28 cellular contexts compared by ENCODE assay signal in the genomic region with DNA sequence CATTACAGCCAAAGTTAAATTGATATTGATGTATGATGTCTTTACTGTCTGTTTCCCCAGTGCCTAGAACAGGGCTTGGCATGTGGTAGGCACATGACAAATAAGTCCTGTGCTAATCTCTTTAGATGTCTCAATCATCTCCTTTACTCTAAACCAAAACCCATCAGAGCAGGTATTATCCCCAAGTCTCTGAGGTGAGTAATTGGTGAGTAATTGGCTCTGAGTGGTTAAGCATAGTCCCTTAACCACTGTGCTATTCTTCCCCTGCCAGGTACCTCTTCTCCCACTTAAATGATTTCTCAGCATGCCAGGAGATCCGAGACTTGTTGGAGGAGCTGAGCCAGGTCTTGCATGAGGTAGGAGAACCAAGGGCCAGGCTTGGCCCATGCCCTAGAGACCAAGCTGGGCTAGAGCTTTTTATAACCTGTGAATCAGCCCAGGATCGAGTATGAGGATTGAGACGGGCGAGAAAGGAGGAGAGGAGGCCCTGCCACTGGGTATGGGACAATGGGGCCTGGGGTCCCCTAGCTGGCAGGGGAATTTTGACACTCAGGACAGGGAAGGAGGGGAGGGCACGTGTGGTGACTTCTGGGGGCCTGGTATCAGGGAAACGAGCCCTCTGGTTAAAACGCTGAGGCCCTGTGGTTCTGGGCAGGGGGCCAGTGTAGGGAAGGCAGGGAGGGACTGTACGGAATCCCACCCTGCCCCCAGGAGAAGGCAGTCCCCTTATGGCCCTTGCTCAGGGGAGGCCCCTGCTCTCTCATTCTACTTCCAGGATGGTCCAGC. TPM values are rescaled to one million over a fixed set of nuclear protein-coding genes. Genes with fewer than 3 reads are reported as not detected.
DNase-seq lines count a peak whose midpoint lies in the region; ATAC-seq and TF ChIP-seq lines count a peak whose summit lies in the region.
"Had no signal": no experiment of that assay in that cellular context is flagged by ENCODE, and none has a peak within 500 bp of the region (broad histone marks: within the 10 kb centered on the region; RNA-seq: fewer than 3 reads in every experiment).

No MANE protein-coding gene starts in this region.

- H3K27ac Mint-ChIP-seq in stimulated activated naive CD8-positive, alpha-beta T cell treated with anti-CD3 and anti-CD28 coated beads, Interleukin-15, amount 100 ng/mL, for 72 hours = peak overlapping the region in 1 of 2 donors; percentile 93
- H3K27ac Mint-ChIP-seq: activated naive CD4-positive, alpha-beta T cell treated with anti-CD3 and anti-CD28 coated beads, Interleukin-2, amount 10 ng/mL, durations not matched to agents 7 days and 5 days had no signal

- H3K4me3 ChIP-seq in heart left ventricle = no peak overlapping the region
- no peak overlapping the region for H3K4me3 ChIP-seq in iPS-15b (ENCODE audit: low read depth, low read length)

- H3K4me3 Mint-ChIP-seq in stimulated activated naive CD8-positive, alpha-beta T cell treated with anti-CD3 and anti-CD28 coated beads, Interleukin-15, amount 100 ng/mL, for 72 hours = no peak overlapping the region
- H3K4me3 Mint-ChIP-seq: activated naive CD4-positive, alpha-beta T cell treated with anti-CD3 and anti-CD28 coated beads, Interleukin-2, amount 10 ng/mL, durations not matched to agents 7 days and 5 days had no signal

- intact Hi-C loops in heart left ventricle (cut with DNase I) (loop anchor here in 1 of 10 donors (10.0 kb wide), 1 partner anchor 143 kb away; no protein-coding TSS in a partner anchor), Right ventricle myocardium inferior (cut with DNase I) (no loop called here)

- H3K36me3 ChIP-seq in heart left ventricle (no peaks in the 10 kb centered on the region), iPS-15b (ENCODE audit: control insufficient read depth, insufficient read depth, low read length) (peaks cover 7% of the 10 kb centered on the region)
- H3K36me3 ChIP-seq: brain microvascular endothelial cell had no signal

- H3K27me3 ChIP-seq in heart left ventricle (no peaks in the 10 kb centered on the region), iPS-15b (ENCODE audit: control insufficient read depth, insufficient read depth, low read length) (no peaks in the 10 kb centered on the region)
- H3K27me3 ChIP-seq: brain microvascular endothelial cell had no signal

- peak in 3 of 4 donors; percentile 56 to 74 (median 64) for ATAC-seq in heart left ventricle
- ATAC-seq in Right ventricle myocardium inferior = no peak
- ATAC-seq in stimulated activated naive CD8-positive, alpha-beta T cell treated with anti-CD3 and anti-CD28 coated beads, Interleukin-15, amount 100 ng/mL, for 72 hours = peak; percentile 60
- ATAC-seq in HG02588 (IDR thresholded peaks at IDR 0.05; ENCODE audit: unreplicated experiment) = no peak
- ATAC-seq: HCT116, sciatic nerve had no signal

- DNase-seq in heart left ventricle (no peak), Right ventricle myocardium inferior (ENCODE audit: missing footprints) (no peak), amniotic epithelial cell (ENCODE audit: low read depth) (peak; percentile 33), GM20000 (ENCODE audit: low spot score) (no peak)
- no peak for DNase-seq in stimulated activated naive CD8-positive, alpha-beta T cell treated with anti-CD3 and anti-CD28 coated beads, Interleukin-15, amount 100 ng/mL, for 72 hours
- DNase-seq in activated CD4-positive, alpha-beta T cell treated with anti-CD3 and anti-CD28 coated beads, Interleukin-2, amount 50 U/mL, for 1 hour = no peak
- DNase-seq: activated CD4-positive, CD25-positive, alpha-beta regulatory T cell; activated naive CD4-positive, alpha-beta T cell treated with anti-CD3 and anti-CD28 coated beads, Interleukin-2, amount 10 ng/mL, durations not matched to agents 7 days and 5 days; brain microvascular endothelial cell; EL; hypothalamus; Kasumi-1; left cardiac atrium; NCI-H1436 treated with DMSO at 0.1 percent for 48 hours; NCI-H446 treated with DMSO at 0.1 percent for 48 hours; occipital lobe; SIG-M5; stimulated activated CD4-positive, alpha-beta T cell treated with anti-CD3 and anti-CD28 coated beads, Interleukin-2, amount 100 ng/mL, for 48 hours; T-helper 2 cell had no signal

- H3K4me1 ChIP-seq in heart left ventricle (peaks cover 0 to 3% (median 0%) of the 10 kb centered on the region in 12 donors), iPS-15b (ENCODE audit: control insufficient read depth, insufficient read depth, low read length) (peaks cover 2% of the 10 kb centered on the region)

- no peaks in the 10 kb centered on the region for H3K9me3 Mint-ChIP-seq in stimulated activated naive CD8-positive, alpha-beta T cell treated with anti-CD3 and anti-CD28 coated beads, Interleukin-15, amount 100 ng/mL, for 72 hours
- H3K9me3 Mint-ChIP-seq: activated naive CD4-positive, alpha-beta T cell treated with anti-CD3 and anti-CD28 coated beads, Interleukin-2, amount 10 ng/mL, durations not matched to agents 7 days and 5 days had no signal

- TF ChIP-seq CTCF in heart left ventricle (IDR thresholded peaks at IDR 0.05) (no peak), GM20000 (IDR thresholded peaks at IDR 0.05; ENCODE audit: extremely low read depth, missing control alignments) (no peak)

- peak overlapping the region; percentile 12 for H3K9ac ChIP-seq in iPS-15b (ENCODE audit: low read depth, low read length)

- TF ChIP-seq POLR2A in heart left ventricle (IDR thresholded peaks at IDR 0.05) = no peak

- H3K27ac ChIP-seq in heart left ventricle = no peak overlapping the region
- H3K27ac ChIP-seq: brain microvascular endothelial cell had no signal

- 48 to 59% (median 59%) methylated on average over 8 of the region's 8 CpGs for WGBS in heart left ventricle, 4 donors

- H3K9me3 ChIP-seq in heart left ventricle = no peaks in the 10 kb centered on the region
- H3K9me3 ChIP-seq in iPS-15b (ENCODE audit: control insufficient read depth, insufficient read depth, low read length) = no peaks in the 10 kb centered on the region

- H3K4me1 Mint-ChIP-seq in stimulated activated naive CD8-positive, alpha-beta T cell treated with anti-CD3 and anti-CD28 coated beads, Interleukin-15, amount 100 ng/mL, for 72 hours = peaks cover 8% of the 10 kb centered on the region

- no peaks in the 10 kb centered on the region for H3K27me3 Mint-ChIP-seq in stimulated activated naive CD8-positive, alpha-beta T cell treated with anti-CD3 and anti-CD28 coated beads, Interleukin-15, amount 100 ng/mL, for 72 hours

RNA-seq across cellular contexts. Expression of a gene that starts 4.5 kb away (rescaled TPM):
- total RNA-seq in heart left ventricle (1 to 10 TPM in 7 of 9 donors, under 1 TPM in 1, not detected in 1; 0.60 to 3.4 (median 1.4) TPM), Right ventricle myocardium inferior (1.8 TPM)
- 1 to 10 TPM in 1 of 2 donors, under 1 TPM in 1; 0.80 to 1.6 TPM for polyA plus RNA-seq in heart left ventricle
- total RNA-seq: dermis microvascular lymphatic vessel endothelial cell, fibroblast of lung had no signal
- polyA plus RNA-seq: fibroblast of lung had no signal

RNA-seq across cellular contexts. Expression of a gene that starts 8.6 kb away (rescaled TPM):
- not detected for total RNA-seq in heart left ventricle
- polyA plus RNA-seq in heart left ventricle = not detected
- total RNA-seq in Right ventricle myocardium inferior = not detected
- total RNA-seq: dermis microvascular lymphatic vessel endothelial cell, fibroblast of lung, HT-29, left cardiac atrium, mucosa of gallbladder, occipital lobe, sciatic nerve, temporal lobe had no signal
- polyA plus RNA-seq: fibroblast of lung had no signal

RNA-seq across cellular contexts. Expression of a gene that starts 10.1 kb away (rescaled TPM):
- total RNA-seq in heart left ventricle (not detected), Right ventricle myocardium inferior (not detected)
- polyA plus RNA-seq in heart left ventricle = not detected
- total RNA-seq: dermis microvascular lymphatic vessel endothelial cell, fibroblast of lung, left cardiac atrium, occipital lobe, sciatic nerve, temporal lobe had no signal
- polyA plus RNA-seq: fibroblast of lung had no signal

RNA-seq across cellular contexts. Expression of a gene that starts 12.1 kb away (rescaled TPM):
- 10 to 100 TPM; 13.7 to 36.8 (median 21.0) TPM for total RNA-seq in heart left ventricle
- 100 to 1,000 TPM in 1 of 2 donors, 10 to 100 TPM in 1; 43.1 to 147 TPM for polyA plus RNA-seq in heart left ventricle
- 14.9 TPM for total RNA-seq in Right ventricle myocardium inferior

RNA-seq across cellular contexts. Expression of a gene that starts 13.0 kb away (rescaled TPM):
- total RNA-seq in heart left ventricle = not detected
- polyA plus RNA-seq in heart left ventricle = not detected
- total RNA-seq in Right ventricle myocardium inferior = not detected
- total RNA-seq: dermis microvascular lymphatic vessel endothelial cell, fibroblast of lung, HT-29, left cardiac atrium, mucosa of gallbladder, occipital lobe, sciatic nerve, temporal lobe had no signal
- polyA plus RNA-seq: fibroblast of lung had no signal

Comparison
In these comparisons a context has a peak if more than half of its experiments do, and no peak if none do; other contexts are left out.
1. ATAC-seq: peak in heart left ventricle (3 of 4) and stimulated activated naive CD8-positive, alpha-beta T cell treated with anti-CD3 and anti-CD28 coated beads, Interleukin-15, amount 100 ng/mL, for 72 hours (single experiment); none in Right ventricle myocardium inferior (single experiment) and HG02588 (single experiment).